1 cellular context compared by ENCODE assay signal in the genomic region with DNA sequence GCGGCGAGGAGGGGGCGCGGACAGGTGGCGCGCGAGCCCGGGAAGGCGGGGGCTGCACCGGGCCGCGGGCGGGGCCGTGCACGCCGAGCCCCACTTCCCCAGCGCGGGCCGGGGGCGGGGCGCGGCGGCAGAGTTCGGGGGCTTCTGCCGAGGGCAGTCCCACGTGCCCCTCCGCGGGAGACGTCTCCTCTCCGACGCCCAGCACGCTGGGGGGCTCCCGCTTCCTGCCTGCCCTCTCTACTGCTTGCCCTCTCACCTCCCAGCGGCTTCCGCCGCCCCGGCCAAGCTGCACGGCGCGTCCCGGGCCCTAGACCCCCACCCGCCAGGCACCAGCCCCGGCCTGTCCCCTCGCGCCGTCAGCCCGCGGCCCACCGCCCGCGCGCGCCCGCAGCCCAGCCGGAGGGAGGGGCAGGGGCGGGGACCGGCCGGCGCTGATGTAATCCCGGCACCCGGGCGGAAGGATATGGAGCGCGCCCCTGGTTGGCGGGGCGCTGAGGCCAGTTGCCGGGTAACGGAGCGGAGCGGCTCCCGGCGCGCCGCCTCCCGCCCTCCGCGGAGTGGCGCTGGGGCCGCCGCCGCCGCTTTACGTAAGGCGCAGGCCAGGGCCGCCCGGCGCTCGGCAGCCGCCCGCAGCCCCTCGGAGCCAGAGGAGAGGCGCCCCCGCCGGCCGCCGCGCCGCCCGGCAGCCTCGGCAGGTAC.
A peak's percentile ranks its signal among the peaks of the same experiment; 100 is the strongest.
TF ChIP-seq lines count a peak whose summit lies in the region.

A gene with protein sequence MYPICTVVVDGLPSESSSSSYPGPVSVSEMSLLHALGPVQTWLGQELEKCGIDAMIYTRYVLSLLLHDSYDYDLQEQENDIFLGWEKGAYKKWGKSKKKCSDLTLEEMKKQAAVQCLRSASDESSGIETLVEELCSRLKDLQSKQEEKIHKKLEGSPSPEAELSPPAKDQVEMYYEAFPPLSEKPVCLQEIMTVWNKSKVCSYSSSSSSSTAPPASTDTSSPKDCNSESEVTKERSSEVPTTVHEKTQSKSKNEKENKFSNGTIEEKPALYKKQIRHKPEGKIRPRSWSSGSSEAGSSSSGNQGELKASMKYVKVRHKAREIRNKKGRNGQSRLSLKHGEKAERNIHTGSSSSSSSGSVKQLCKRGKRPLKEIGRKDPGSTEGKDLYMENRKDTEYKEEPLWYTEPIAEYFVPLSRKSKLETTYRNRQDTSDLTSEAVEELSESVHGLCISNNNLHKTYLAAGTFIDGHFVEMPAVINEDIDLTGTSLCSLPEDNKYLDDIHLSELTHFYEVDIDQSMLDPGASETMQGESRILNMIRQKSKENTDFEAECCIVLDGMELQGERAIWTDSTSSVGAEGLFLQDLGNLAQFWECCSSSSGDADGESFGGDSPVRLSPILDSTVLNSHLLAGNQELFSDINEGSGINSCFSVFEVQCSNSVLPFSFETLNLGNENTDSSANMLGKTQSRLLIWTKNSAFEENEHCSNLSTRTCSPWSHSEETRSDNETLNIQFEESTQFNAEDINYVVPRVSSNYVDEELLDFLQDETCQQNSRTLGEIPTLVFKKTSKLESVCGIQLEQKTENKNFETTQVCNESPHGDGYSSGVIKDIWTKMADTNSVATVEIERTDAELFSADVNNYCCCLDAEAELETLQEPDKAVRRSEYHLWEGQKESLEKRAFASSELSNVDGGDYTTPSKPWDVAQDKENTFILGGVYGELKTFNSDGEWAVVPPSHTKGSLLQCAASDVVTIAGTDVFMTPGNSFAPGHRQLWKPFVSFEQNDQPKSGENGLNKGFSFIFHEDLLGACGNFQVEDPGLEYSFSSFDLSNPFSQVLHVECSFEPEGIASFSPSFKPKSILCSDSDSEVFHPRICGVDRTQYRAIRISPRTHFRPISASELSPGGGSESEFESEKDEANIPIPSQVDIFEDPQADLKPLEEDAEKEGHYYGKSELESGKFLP (N-terminal part only) (plus strand): TSS at position 581 of the 699 bp plus-strand sequence. CDS start 41,727 bp downstream, outside the sequence.

TF ChIP-seq in HEK293, 187 proteins besides CTCF, POLR2A, EP300 and RAD21 (continued from another document and continues in another):
- TF ChIP-seq, protein P1, sequence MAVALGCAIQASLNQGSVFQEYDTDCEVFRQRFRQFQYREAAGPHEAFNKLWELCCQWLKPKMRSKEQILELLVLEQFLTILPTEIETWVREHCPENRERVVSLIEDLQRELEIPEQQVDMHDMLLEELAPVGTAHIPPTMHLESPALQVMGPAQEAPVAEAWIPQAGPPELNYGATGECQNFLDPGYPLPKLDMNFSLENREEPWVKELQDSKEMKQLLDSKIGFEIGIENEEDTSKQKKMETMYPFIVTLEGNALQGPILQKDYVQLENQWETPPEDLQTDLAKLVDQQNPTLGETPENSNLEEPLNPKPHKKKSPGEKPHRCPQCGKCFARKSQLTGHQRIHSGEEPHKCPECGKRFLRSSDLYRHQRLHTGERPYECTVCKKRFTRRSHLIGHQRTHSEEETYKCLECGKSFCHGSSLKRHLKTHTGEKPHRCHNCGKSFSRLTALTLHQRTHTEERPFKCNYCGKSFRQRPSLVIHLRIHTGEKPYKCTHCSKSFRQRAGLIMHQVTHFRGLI (tag by site-specific recombination; IDR thresholded peaks at IDR 0.05) = no peak
- TF ChIP-seq, protein P2, sequence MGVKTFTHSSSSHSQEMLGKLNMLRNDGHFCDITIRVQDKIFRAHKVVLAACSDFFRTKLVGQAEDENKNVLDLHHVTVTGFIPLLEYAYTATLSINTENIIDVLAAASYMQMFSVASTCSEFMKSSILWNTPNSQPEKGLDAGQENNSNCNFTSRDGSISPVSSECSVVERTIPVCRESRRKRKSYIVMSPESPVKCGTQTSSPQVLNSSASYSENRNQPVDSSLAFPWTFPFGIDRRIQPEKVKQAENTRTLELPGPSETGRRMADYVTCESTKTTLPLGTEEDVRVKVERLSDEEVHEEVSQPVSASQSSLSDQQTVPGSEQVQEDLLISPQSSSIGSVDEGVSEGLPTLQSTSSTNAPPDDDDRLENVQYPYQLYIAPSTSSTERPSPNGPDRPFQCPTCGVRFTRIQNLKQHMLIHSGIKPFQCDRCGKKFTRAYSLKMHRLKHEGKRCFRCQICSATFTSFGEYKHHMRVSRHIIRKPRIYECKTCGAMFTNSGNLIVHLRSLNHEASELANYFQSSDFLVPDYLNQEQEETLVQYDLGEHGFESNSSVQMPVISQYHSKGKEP (tag by site-specific recombination; IDR thresholded peaks at IDR 0.05) = peak; percentile 49; the same call in 1 of the 2 replicates
- TF ChIP-seq ZNF548 (tag by site-specific recombination; IDR thresholded peaks at IDR 0.05) = no peak
- TF ChIP-seq ZNF664 (tag by site-specific recombination; IDR thresholded peaks at IDR 0.05) = no peak
- no peak for TF ChIP-seq ZNF660 (tag by site-specific recombination; IDR thresholded peaks at IDR 0.05)
- no peak for TF ChIP-seq SP7 (tag by site-specific recombination; IDR thresholded peaks at IDR 0.05)
- no peak for TF ChIP-seq ZNF112 (tag by site-specific recombination; IDR thresholded peaks at IDR 0.05)
- TF ChIP-seq IKZF3 (tag by site-specific recombination; IDR thresholded peaks at IDR 0.05) = peak; percentile 61; the same call in 1 of the 2 replicates
- TF ChIP-seq ZNF404 (tag by site-specific recombination; IDR thresholded peaks at IDR 0.05) = no peak
- TF ChIP-seq SALL2 (tag by site-specific recombination; IDR thresholded peaks at IDR 0.05; ENCODE audit: borderline replicate concordance) = no peak
- no peak for TF ChIP-seq ZNF248 (tag by site-specific recombination; IDR thresholded peaks at IDR 0.05)
- TF ChIP-seq MEIS1 (CRISPR knock-in tag; IDR thresholded peaks at IDR 0.05; ENCODE audit: borderline replicate concordance) = no peak
- TF ChIP-seq ZNF629 (tag by site-specific recombination; IDR thresholded peaks at IDR 0.05) = no peak
- no peak for TF ChIP-seq ZNF654 (tag by site-specific recombination; IDR thresholded peaks at IDR 0.05; ENCODE audit: low read depth)
- no peak for TF ChIP-seq ZFP69B (tag by site-specific recombination; IDR thresholded peaks at IDR 0.05)
- TF ChIP-seq ZSCAN30 (tag by site-specific recombination; IDR thresholded peaks at IDR 0.05) = 0 out of 2 replicates have a peak, but pooled peaks have one; percentile 41
- no peak for TF ChIP-seq ZNF423 (tag by site-specific recombination; IDR thresholded peaks at IDR 0.05)
- TF ChIP-seq ZNF214 (tag by site-specific recombination; IDR thresholded peaks at IDR 0.05; ENCODE audit: borderline replicate concordance) = no peak
- no peak for TF ChIP-seq ZNF76 (tag by site-specific recombination; IDR thresholded peaks at IDR 0.05; ENCODE audit: borderline replicate concordance, low read depth)
- TF ChIP-seq GLIS1 (tag by site-specific recombination; IDR thresholded peaks at IDR 0.05) = peak; percentile 84
- TF ChIP-seq GLIS2 (tag by site-specific recombination; IDR thresholded peaks at IDR 0.05) = peak; percentile 59
- TF ChIP-seq HOXA7 (CRISPR knock-in tag; IDR thresholded peaks at IDR 0.05; ENCODE audit: borderline replicate concordance) = no peak
- no peak for TF ChIP-seq ZEB2 (tag by site-specific recombination; IDR thresholded peaks at IDR 0.05)
- TF ChIP-seq, protein P3, sequence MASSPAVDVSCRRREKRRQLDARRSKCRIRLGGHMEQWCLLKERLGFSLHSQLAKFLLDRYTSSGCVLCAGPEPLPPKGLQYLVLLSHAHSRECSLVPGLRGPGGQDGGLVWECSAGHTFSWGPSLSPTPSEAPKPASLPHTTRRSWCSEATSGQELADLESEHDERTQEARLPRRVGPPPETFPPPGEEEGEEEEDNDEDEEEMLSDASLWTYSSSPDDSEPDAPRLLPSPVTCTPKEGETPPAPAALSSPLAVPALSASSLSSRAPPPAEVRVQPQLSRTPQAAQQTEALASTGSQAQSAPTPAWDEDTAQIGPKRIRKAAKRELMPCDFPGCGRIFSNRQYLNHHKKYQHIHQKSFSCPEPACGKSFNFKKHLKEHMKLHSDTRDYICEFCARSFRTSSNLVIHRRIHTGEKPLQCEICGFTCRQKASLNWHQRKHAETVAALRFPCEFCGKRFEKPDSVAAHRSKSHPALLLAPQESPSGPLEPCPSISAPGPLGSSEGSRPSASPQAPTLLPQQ (tag by site-specific recombination; IDR thresholded peaks at IDR 0.05) = peak; percentile 53
- TF ChIP-seq ZNF433 (tag by site-specific recombination; IDR thresholded peaks at IDR 0.05; ENCODE audit: low read depth) = no peak
- TF ChIP-seq, protein P4, sequence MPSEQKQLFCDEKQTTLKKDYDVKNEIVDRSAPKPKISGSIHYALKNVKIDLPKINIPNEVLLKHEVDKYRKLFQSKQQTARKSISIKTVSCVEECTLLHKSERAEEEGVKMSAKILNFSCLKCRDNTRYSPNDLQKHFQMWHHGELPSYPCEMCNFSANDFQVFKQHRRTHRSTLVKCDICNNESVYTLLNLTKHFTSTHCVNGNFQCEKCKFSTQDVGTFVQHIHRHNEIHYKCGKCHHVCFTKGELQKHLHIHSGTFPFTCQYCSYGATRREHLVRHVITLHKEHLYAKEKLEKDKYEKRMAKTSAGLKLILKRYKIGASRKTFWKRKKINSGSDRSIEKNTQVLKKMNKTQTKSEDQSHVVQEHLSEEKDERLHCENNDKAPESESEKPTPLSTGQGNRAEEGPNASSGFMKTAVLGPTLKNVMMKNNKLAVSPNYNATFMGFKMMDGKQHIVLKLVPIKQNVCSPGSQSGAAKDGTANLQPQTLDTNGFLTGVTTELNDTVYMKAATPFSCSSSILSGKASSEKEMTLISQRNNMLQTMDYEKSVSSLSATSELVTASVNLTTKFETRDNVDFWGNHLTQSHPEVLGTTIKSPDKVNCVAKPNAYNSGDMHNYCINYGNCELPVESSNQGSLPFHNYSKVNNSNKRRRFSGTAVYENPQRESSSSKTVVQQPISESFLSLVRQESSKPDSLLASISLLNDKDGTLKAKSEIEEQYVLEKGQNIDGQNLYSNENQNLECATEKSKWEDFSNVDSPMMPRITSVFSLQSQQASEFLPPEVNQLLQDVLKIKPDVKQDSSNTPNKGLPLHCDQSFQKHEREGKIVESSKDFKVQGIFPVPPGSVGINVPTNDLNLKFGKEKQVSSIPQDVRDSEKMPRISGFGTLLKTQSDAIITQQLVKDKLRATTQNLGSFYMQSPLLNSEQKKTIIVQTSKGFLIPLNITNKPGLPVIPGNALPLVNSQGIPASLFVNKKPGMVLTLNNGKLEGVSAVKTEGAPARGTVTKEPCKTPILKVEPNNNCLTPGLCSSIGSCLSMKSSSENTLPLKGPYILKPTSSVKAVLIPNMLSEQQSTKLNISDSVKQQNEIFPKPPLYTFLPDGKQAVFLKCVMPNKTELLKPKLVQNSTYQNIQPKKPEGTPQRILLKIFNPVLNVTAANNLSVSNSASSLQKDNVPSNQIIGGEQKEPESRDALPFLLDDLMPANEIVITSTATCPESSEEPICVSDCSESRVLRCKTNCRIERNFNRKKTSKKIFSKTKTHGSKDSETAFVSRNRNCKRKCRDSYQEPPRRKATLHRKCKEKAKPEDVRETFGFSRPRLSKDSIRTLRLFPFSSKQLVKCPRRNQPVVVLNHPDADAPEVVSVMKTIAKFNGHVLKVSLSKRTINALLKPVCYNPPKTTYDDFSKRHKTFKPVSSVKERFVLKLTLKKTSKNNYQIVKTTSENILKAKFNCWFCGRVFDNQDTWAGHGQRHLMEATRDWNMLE (tag by site-specific recombination; conservative IDR thresholded peaks at IDR 0.05; ENCODE audit: low read depth) = no peak
- TF ChIP-seq REPIN1 (tag by site-specific recombination; IDR thresholded peaks at IDR 0.05; ENCODE audit: low read depth) = no peak
- TF ChIP-seq ZNF830 (tag by site-specific recombination; IDR thresholded peaks at IDR 0.05; ENCODE audit: low read depth) = no peak
- no peak for TF ChIP-seq ZNF596 (tag by site-specific recombination; IDR thresholded peaks at IDR 0.05)
- no peak for TF ChIP-seq ZFP3 (tag by site-specific recombination; IDR thresholded peaks at IDR 0.05; ENCODE audit: low read depth)
- no peak for TF ChIP-seq ZNF544 (tag by site-specific recombination; IDR thresholded peaks at IDR 0.05)
- TF ChIP-seq, protein P5, sequence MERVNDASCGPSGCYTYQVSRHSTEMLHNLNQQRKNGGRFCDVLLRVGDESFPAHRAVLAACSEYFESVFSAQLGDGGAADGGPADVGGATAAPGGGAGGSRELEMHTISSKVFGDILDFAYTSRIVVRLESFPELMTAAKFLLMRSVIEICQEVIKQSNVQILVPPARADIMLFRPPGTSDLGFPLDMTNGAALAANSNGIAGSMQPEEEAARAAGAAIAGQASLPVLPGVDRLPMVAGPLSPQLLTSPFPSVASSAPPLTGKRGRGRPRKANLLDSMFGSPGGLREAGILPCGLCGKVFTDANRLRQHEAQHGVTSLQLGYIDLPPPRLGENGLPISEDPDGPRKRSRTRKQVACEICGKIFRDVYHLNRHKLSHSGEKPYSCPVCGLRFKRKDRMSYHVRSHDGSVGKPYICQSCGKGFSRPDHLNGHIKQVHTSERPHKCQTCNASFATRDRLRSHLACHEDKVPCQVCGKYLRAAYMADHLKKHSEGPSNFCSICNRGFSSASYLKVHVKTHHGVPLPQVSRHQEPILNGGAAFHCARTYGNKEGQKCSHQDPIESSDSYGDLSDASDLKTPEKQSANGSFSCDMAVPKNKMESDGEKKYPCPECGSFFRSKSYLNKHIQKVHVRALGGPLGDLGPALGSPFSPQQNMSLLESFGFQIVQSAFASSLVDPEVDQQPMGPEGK (tag by site-specific recombination; IDR thresholded peaks at IDR 0.05) = peak; percentile 43; the same call in 1 of the 2 replicates
- no peak for TF ChIP-seq SCRT2 (tag by site-specific recombination; IDR thresholded peaks at IDR 0.05)
- peak; percentile 66 for TF ChIP-seq KLF8 (tag by site-specific recombination; IDR thresholded peaks at IDR 0.05)
- TF ChIP-seq ZNF155 (tag by site-specific recombination; IDR thresholded peaks at IDR 0.05) = no peak
- no peak for TF ChIP-seq ZNF677 (tag by site-specific recombination; IDR thresholded peaks at IDR 0.05)
- peak; percentile 59 for TF ChIP-seq ZNF341 (tag by site-specific recombination; IDR thresholded peaks at IDR 0.05; ENCODE audit: low read depth)
- TF ChIP-seq ZIC2 (tag by site-specific recombination; IDR thresholded peaks at IDR 0.05) = peak; percentile 38; the same call in 1 of the 2 replicates
- TF ChIP-seq, protein P6, sequence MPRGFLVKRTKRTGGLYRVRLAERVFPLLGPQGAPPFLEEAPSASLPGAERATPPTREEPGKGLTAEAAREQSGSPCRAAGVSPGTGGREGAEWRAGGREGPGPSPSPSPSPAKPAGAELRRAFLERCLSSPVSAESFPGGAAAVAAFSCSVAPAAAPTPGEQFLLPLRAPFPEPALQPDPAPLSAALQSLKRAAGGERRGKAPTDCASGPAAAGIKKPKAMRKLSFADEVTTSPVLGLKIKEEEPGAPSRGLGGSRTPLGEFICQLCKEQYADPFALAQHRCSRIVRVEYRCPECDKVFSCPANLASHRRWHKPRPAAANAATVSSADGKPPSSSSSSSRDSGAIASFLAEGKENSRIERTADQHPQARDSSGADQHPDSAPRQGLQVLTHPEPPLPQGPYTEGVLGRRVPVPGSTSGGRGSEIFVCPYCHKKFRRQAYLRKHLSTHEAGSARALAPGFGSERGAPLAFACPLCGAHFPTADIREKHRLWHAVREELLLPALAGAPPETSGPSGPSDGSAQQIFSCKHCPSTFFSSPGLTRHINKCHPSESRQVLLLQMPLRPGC (tag by site-specific recombination; IDR thresholded peaks at IDR 0.05) = no peak
